In the genomic region with DNA sequence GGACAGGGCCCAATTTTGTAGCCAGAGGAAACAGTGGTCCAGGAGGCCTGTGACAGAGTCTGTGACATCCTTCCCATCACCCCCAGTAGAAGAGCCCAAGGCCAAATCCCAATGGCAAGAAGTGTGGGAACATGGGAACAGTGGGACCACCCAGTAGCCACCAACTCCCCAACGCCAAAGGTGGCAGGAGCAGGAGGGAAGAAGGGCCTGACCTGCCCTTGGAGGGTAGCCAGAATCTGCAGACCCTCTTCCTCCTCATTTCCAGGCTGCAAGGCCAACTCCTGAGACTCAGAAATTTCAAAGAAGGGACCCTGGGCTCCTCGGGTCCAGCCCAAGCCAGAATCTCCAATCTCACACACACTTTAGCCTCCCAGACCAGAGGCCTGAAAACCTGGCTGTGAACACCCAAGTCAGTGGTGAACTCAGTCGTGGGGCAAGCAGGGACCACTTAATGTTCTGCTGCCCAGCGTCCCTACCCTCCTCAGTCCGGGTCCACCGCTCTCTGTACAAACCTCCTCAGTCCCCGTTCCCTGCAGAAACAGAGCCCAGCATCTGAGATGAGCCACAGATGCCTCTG, we compare ENCODE assay signal across 16 cellular contexts. TPM values are rescaled to one million over a fixed set of nuclear protein-coding genes. Genes with fewer than 3 reads are reported as not detected.
"Had no signal": no experiment of that assay in that cellular context is flagged by ENCODE, and none has a peak within 500 bp of the region (broad histone marks: within the 10 kb centered on the region; RNA-seq: fewer than 3 reads in every experiment).

No MANE protein-coding gene starts in this region.

- ATAC-seq: activated naive CD4-positive, alpha-beta T cell treated with anti-CD3 and anti-CD28 coated beads, Interleukin-2, amount 50 U/mL, for 72 hours; naive thymus-derived CD8-positive, alpha-beta T cell had no signal

- H3K27ac ChIP-seq: brain microvascular endothelial cell, hepatocyte, psoas muscle, WERI-Rb-1 had no signal

- DNase-seq: activated CD4-positive, alpha-beta T cell treated with anti-CD3 and anti-CD28 coated beads for 4 hours; activated effector memory CD4-positive, alpha-beta T cell treated with Interleukin-2 at 50 U/mL for 16 hours; brain microvascular endothelial cell; kidney glomerular epithelial cell; nucleus accumbens; stimulated activated CD4-positive, alpha-beta T cell treated with anti-CD3 and anti-CD28 coated beads, Interleukin-4, amount 100 ng/mL, for 24 hours; T-helper 1 cell; WERI-Rb-1 had no signal

- H3K27me3 ChIP-seq: brain microvascular endothelial cell, hepatocyte had no signal

- H3K9me3 ChIP-seq: psoas muscle had no signal

- H3K36me3 ChIP-seq: brain microvascular endothelial cell, WERI-Rb-1 had no signal

- H3K4me1 ChIP-seq: psoas muscle had no signal

- H3K4me3 ChIP-seq: hepatocyte, lung, psoas muscle had no signal

RNA-seq across cellular contexts. Expression of a gene that starts 6.2 kb away (rescaled TPM):
- total RNA-seq: activated CD8-positive, alpha-beta memory T cell treated with anti-CD3 and anti-CD28 coated beads for 36 hours; mononuclear cell had no signal

RNA-seq across cellular contexts. Expression of a gene that starts 38.9 kb away (rescaled TPM):
- total RNA-seq: activated CD8-positive, alpha-beta memory T cell treated with anti-CD3 and anti-CD28 coated beads for 36 hours; endothelial cell of umbilical vein had no signal
